9 cellular contexts compared by ENCODE assay signal in genomic region chr11:75174781-75175370, GRCh38. TPM values are rescaled to one million over a fixed set of nuclear protein-coding genes. Genes with fewer than 3 reads are reported as not detected.
DNase-seq lines count a peak whose midpoint lies in the region; ATAC-seq and TF ChIP-seq lines count a peak whose summit lies in the region.
"Had no signal": no experiment of that assay in that cellular context is flagged by ENCODE, and none has a peak within 500 bp of the region (broad histone marks: within the 10 kb centered on the region; RNA-seq: fewer than 3 reads in every experiment).

No MANE protein-coding gene starts in this region.

- peak; percentile 17 for DNase-seq in activated effector memory CD4-positive, alpha-beta T cell treated with Interleukin-2 at 50 U/mL for 16 hours
- DNase-seq in activated effector memory CD4-positive, alpha-beta T cell treated with anti-CD3 and anti-CD28 coated beads, Interleukin-2, amount 50 U/mL, for 16 hours: no peak
- DNase-seq in activated CD8-positive, alpha-beta T cell treated with anti-CD3 and anti-CD28 coated beads for 36 hours: peak; percentile 55
- DNase-seq in iris pigment epithelial cell (ENCODE audit: low read depth): peak; percentile 70
- peak; percentile 41 for DNase-seq in superior temporal gyrus (ENCODE audit: extremely low spot score)
- no peak for DNase-seq in osteocyte (ENCODE audit: extremely low spot score, unreplicated experiment)
- no peak for DNase-seq in WERI-Rb-1
- DNase-seq in SHP77 (lab: John Stamatoyannopoulos, UW): no peak

- H3K27me3 Mint-ChIP-seq in activated CD8-positive, alpha-beta T cell treated with anti-CD3 and anti-CD28 coated beads for 36 hours: no peaks in the 10 kb centered on the region
- peaks cover 21% of the 10 kb centered on the region for H3K27me3 Mint-ChIP-seq in osteocyte (ENCODE audit: unreplicated experiment)

- H3K4me3 Mint-ChIP-seq in activated CD8-positive, alpha-beta T cell treated with anti-CD3 and anti-CD28 coated beads for 36 hours: no peak overlapping the region
- H3K4me3 Mint-ChIP-seq in osteocyte (ENCODE audit: unreplicated experiment): no peak overlapping the region

- H3K36me3 Mint-ChIP-seq in activated CD8-positive, alpha-beta T cell treated with anti-CD3 and anti-CD28 coated beads for 36 hours (ENCODE audit: low read depth): no peaks in the 10 kb centered on the region
- H3K36me3 Mint-ChIP-seq in osteocyte (ENCODE audit: unreplicated experiment): no peaks in the 10 kb centered on the region

- no peaks in the 10 kb centered on the region for H3K36me3 ChIP-seq in WERI-Rb-1

- CTCF ChIA-PET in activated CD8-positive, alpha-beta T cell treated with anti-CD3 and anti-CD28 coated beads for 36 hours (lab: Charles Lee): interaction anchor here (0.8 to 2.0 kb wide), 4 partner anchors 30 to 74 kb away, joined by 3 to 6 read pairs (median 5); partner anchors contain the start of gene TPBGL

- no peaks in the 10 kb centered on the region for H3K9me3 ChIP-seq in WERI-Rb-1 (ENCODE audit: severe bottlenecking)

- no peak for TF ChIP-seq CTCF in activated CD8-positive, alpha-beta T cell treated with anti-CD3 and anti-CD28 coated beads for 36 hours (IDR thresholded peaks at IDR 0.05)
- no peak for TF ChIP-seq CTCF in osteocyte (IDR thresholded peaks at IDR 0.05)
- no peak for TF ChIP-seq CTCF in WERI-Rb-1 (IDR thresholded peaks at IDR 0.05; ENCODE audit: low read depth, low read length)

- no peak overlapping the region for H3K4me3 ChIP-seq in WERI-Rb-1 (ENCODE audit: low read depth, low read length)

- no peaks in the 10 kb centered on the region for H3K9me3 Mint-ChIP-seq in activated CD8-positive, alpha-beta T cell treated with anti-CD3 and anti-CD28 coated beads for 36 hours
- no peaks in the 10 kb centered on the region for H3K9me3 Mint-ChIP-seq in osteocyte (ENCODE audit: unreplicated experiment)

- ATAC-seq in activated CD8-positive, alpha-beta T cell treated with anti-CD3 and anti-CD28 coated beads for 36 hours: peak; percentile 95

- intact Hi-C loops in activated CD8-positive, alpha-beta T cell treated with anti-CD3 and anti-CD28 coated beads for 36 hours (cut with micrococcal nuclease): no loop called here

- peaks cover 12% of the 10 kb centered on the region for H3K4me1 Mint-ChIP-seq in activated CD8-positive, alpha-beta T cell treated with anti-CD3 and anti-CD28 coated beads for 36 hours (ENCODE audit: low read depth)
- no peaks in the 10 kb centered on the region for H3K4me1 Mint-ChIP-seq in osteocyte (ENCODE audit: unreplicated experiment)

- no peak overlapping the region for H3K27ac ChIP-seq in WERI-Rb-1
- H3K27ac ChIP-seq: HL-60 had no signal

- peak overlapping the region; percentile 16 for H3K27ac Mint-ChIP-seq in activated CD8-positive, alpha-beta T cell treated with anti-CD3 and anti-CD28 coated beads for 36 hours
- H3K27ac Mint-ChIP-seq in osteocyte (ENCODE audit: unreplicated experiment): no peak overlapping the region

- H3K27me3 ChIP-seq in WERI-Rb-1 (ENCODE audit: insufficient read depth, low read depth, severe bottlenecking): no peaks in the 10 kb centered on the region

- POLR2A ChIA-PET in activated CD8-positive, alpha-beta T cell treated with anti-CD3 and anti-CD28 coated beads for 36 hours (lab: Charles Lee): interaction anchor here (0.7 kb wide), 1 partner anchor 34 kb away, joined by 3 read pairs; no protein-coding TSS in a partner anchor

RNA-seq across cellular contexts. Expression of gene SLCO2B1, which starts 24.0 kb away (rescaled TPM):
- not detected for total RNA-seq in activated CD8-positive, alpha-beta T cell treated with anti-CD3 and anti-CD28 coated beads for 36 hours
- 0.18 and 0.54 TPM in 2 replicates for total RNA-seq in osteocyte

Comparison
In these comparisons a context has a peak if more than half of its experiments do, and no peak if none do; other contexts are left out.
1. DNase-seq: peak in activated effector memory CD4-positive, alpha-beta T cell treated with Interleukin-2 at 50 U/mL for 16 hours (single experiment), activated CD8-positive, alpha-beta T cell treated with anti-CD3 and anti-CD28 coated beads for 36 hours (single experiment), iris pigment epithelial cell (single experiment) and superior temporal gyrus (single experiment); none in activated effector memory CD4-positive, alpha-beta T cell treated with anti-CD3 and anti-CD28 coated beads, Interleukin-2, amount 50 U/mL, for 16 hours (single experiment), osteocyte (single experiment), WERI-Rb-1 (single experiment) and SHP77 (0 of 2).